8 cellular contexts compared by ENCODE assay signal in genomic region chr17:78840780-78841611, GRCh38. TPM values are rescaled to one million over a fixed set of nuclear protein-coding genes. Genes with fewer than 3 reads are reported as not detected.
DNase-seq lines count a peak whose midpoint lies in the region; ATAC-seq, FAIRE-seq and TF ChIP-seq lines count a peak whose summit lies in the region.

Gene USP36, minus strand, starts transcription at chr17:78840814. Its CDS starts 4,451 bp downstream, at chr17:78836363.

- H3K27ac Mint-ChIP-seq in T-cell (peak within 1 kb of the TSS; percentile 96 to 97), type B pancreatic cell (peak within 1 kb of the TSS; percentile 98)

- no peaks in the 10 kb centered on the region for H3K27me3 Mint-ChIP-seq in T-cell
- H3K27me3 Mint-ChIP-seq in type B pancreatic cell, result no peaks in the 10 kb centered on the region

- intact Hi-C loops in cardiac septum (cut with DNase I), result no loop called here

- CTCF ChIA-PET in T-cell (lab: Charles Lee), result interaction anchor here in 1 of 2 donors (0.6 to 1.3 kb wide), 3 partner anchors 22 to 93 kb away, joined by 3 to 7 read pairs (median 4); no protein-coding TSS in a partner anchor

- TF ChIP-seq CTCF in type B pancreatic cell (conservative IDR thresholded peaks at IDR 0.05), result peak; percentile 21

- peak; percentile 91 for ATAC-seq in HG02840 (IDR thresholded peaks at IDR 0.05; ENCODE audit: low FRiP score, unreplicated experiment)
- ATAC-seq in T-cell (replicated peaks in 1 of 4), result peak; percentile 87 to 90 (median 88)

- TF ChIP-seq POLR2A in GM12891 (IDR thresholded peaks at IDR 0.05; ENCODE audit: low read depth, low read length), result peak; percentile 83

- WGBS in adipose tissue, 3 donors, result 0% methylated on average over 57 to 74 of the region's 74 CpGs

- peak within 1 kb of the TSS; percentile 91 for H3K27ac ChIP-seq in adipose tissue (ENCODE audit: low read depth, low read length)

- POLR2A ChIA-PET in T-cell (lab: Charles Lee), result interaction anchor here (0.5 to 1.6 kb wide), 9 partner anchors 10 to 781 kb away, joined by 3 to 11 read pairs (median 5); no protein-coding TSS in a partner anchor

- peak; percentile 100 for FAIRE-seq in GM12891 (lab: Jason Lieb, UNC)

- no peaks in the 10 kb centered on the region for H3K9me3 Mint-ChIP-seq in T-cell
- no peaks in the 10 kb centered on the region for H3K9me3 Mint-ChIP-seq in type B pancreatic cell

- peaks cover 45 to 51% (median 47%) of the 10 kb centered on the region in 3 donors for H3K4me1 Mint-ChIP-seq in T-cell
- peaks cover 21% of the 10 kb centered on the region for H3K4me1 Mint-ChIP-seq in type B pancreatic cell (ENCODE audit: unreplicated experiment)

- peak within 1 kb of the TSS; percentile 91 to 97 (median 91) for H3K4me3 Mint-ChIP-seq in T-cell
- peak within 1 kb of the TSS; percentile 94 for H3K4me3 Mint-ChIP-seq in type B pancreatic cell

- DNase-seq in GM12891 (ENCODE audit: insufficient read length, low spot score) (peak; percentile 97), NCI-H1436 treated with DMSO at 0.1 percent for 48 hours (lab: John Stamatoyannopoulos, UW) (peak; percentile 99), T-cell (peak; percentile 98 to 100 (median 100)), cardiac septum (ENCODE audit: low spot score) (peak; percentile 100), pons (ENCODE audit: low spot score) (peak; percentile 99), type B pancreatic cell (ENCODE audit: extremely low spot score, unreplicated experiment) (peak; percentile 100)

- H3K36me3 Mint-ChIP-seq in T-cell (peaks cover 22% of the 10 kb centered on the region), type B pancreatic cell (peaks cover 4% of the 10 kb centered on the region)

TF ChIP-seq in GM12891, 5 proteins besides CTCF, POLR2A, EP300 and RAD21:
- peak; percentile 81 for TF ChIP-seq POLR2AphosphoS5 (IDR thresholded peaks at IDR 0.05; ENCODE audit: low read depth, low read length)
- TF ChIP-seq POU2F2 (IDR thresholded peaks at IDR 0.05; ENCODE audit: low read depth, low read length), result no peak
- TF ChIP-seq TAF1 (IDR thresholded peaks at IDR 0.05; ENCODE audit: low read depth, low read length), result peak; percentile 88
- TF ChIP-seq SPI1 (IDR thresholded peaks at IDR 0.05; ENCODE audit: low read depth, low read length), result peak; percentile 69
TF ChIP-seq in GM12891: peak in this region for 3.

RNA-seq across cellular contexts. Expression of gene USP36, which starts in this region (rescaled TPM):
- polyA plus RNA-seq in GM12891 (2012; ENCODE audit: low read depth, missing spikeins), result 27.4 TPM
- total RNA-seq in T-cell (100 to 1,000 TPM; 132 to 487 (median 143) TPM), cardiac septum (19.5 TPM), type B pancreatic cell (ENCODE audit: low replicate concordance) (53.4 and 58.6 TPM in 2 replicates)
- polyA plus RNA-seq in adipose tissue, result 10 to 100 TPM; 22.2 to 47.1 (median 32.3) TPM

Comparison
In these comparisons a context has a peak if more than half of its experiments do, and no peak if none do; other contexts are left out.
1. Peak in every context shown above with its lines: DNase-seq, ATAC-seq and H3K27ac ChIP-seq.